ENCODE assay signal across 12 cellular contexts in the genomic region with DNA sequence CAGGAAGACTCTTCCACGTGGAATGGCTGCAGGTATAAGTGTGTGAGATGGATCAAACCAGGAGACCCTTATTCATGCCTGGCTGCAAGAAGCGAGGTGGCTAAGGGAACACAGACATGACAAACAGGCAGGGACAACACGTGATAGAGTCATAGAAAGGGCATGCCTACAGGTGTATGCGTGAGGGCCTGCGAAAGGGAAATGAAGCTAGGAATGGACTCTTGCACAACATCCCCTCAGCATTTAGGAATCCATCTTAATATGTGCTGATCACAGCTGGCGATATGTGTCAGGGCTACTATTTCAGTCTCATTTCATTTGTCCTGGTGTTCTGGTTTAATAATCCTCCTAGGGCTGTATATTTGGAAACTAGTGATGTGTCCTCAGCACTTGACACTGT.
DNase-seq lines count a peak whose midpoint lies in the region; ATAC-seq and TF ChIP-seq lines count a peak whose summit lies in the region.
"Had no signal": no experiment of that assay in that cellular context is flagged by ENCODE, and none has a peak within 500 bp of the region (broad histone marks: within the 10 kb centered on the region; RNA-seq: fewer than 3 reads in every experiment).

No MANE protein-coding gene starts in this region.

- in situ Hi-C loops in Panc1 (cut with HindIII; ENCODE audit: low pct_unique_long_range_greater_than_20kb, low sequenced_read_pairs) = no loop called here

- no peaks in the 10 kb centered on the region for H4K20me1 ChIP-seq in neural progenitor cell (ENCODE audit: low read depth)
- H4K20me1 ChIP-seq: BLaER1 treated with 17β-estradiol and CSF1 and Interleukin-3, amounts not matched to agents 10 nM and 100 nM had no signal

- H3K27ac ChIP-seq in right atrium auricular region (no peak overlapping the region), Panc1 (ENCODE audit: low read length) (no peak overlapping the region), neural progenitor cell (no peak overlapping the region)
- H3K27ac ChIP-seq: BLaER1 treated with 17β-estradiol and CSF1 and Interleukin-3, amounts not matched to agents 10 nM and 100 nM had no signal

- H3F3A ChIP-seq in neural progenitor cell (ENCODE audit: low read depth) = no peaks in the 10 kb centered on the region

- no peak overlapping the region for H3K9ac ChIP-seq in neural progenitor cell
- H3K9ac ChIP-seq: BLaER1 treated with 17β-estradiol and CSF1 and Interleukin-3, amounts not matched to agents 10 nM and 100 nM had no signal

- peaks cover 2% of the 10 kb centered on the region for H3K9me3 Mint-ChIP-seq in neural progenitor cell
- H3K9me3 Mint-ChIP-seq: CD8-positive, alpha-beta T cell had no signal

- no peaks in the 10 kb centered on the region for H3K27me3 Mint-ChIP-seq in neural progenitor cell (ENCODE audit: insufficient read depth, low read depth)

- H3K4me1 Mint-ChIP-seq in neural progenitor cell = peaks cover 13% of the 10 kb centered on the region
- H3K4me1 Mint-ChIP-seq: B cell had no signal

- no peak for ATAC-seq in Right ventricle myocardium superior (ENCODE audit: poor library complexity)
- ATAC-seq in Panc1 = 0 out of 2 replicates have a peak, but pooled peaks have one; percentile 21
- no peak for ATAC-seq in GM18498 (IDR thresholded peaks at IDR 0.05; ENCODE audit: unreplicated experiment)
- ATAC-seq: CD8-positive, alpha-beta T cell had no signal

- H2AFZ ChIP-seq in neural progenitor cell (replicated peaks) = no peak overlapping the region

- intact Hi-C loops in Right ventricle myocardium superior (cut with DNase I) = no loop called here
- intact Hi-C loops in Panc1 (cut with micrococcal nuclease; ENCODE audit: unreplicated experiment) = no loop called here

- no peaks in the 10 kb centered on the region for H3K79me2 ChIP-seq in neural progenitor cell (ENCODE audit: low read depth)

- no TSS peak for BruUV-seq in Panc1 (replicated peaks; lab: Mats Ljungman, UMichigan)

- H3K4me3 ChIP-seq in right atrium auricular region (no peak overlapping the region), Panc1 (ENCODE audit: low read depth in 2 of 2, low read length in 2 of 2) (no peak overlapping the region), neural progenitor cell (no peak overlapping the region)
- H3K4me3 ChIP-seq: BLaER1 treated with 17β-estradiol and CSF1 and Interleukin-3, amounts not matched to agents 10 nM and 100 nM; HAP-1 had no signal

- H3K27me3 ChIP-seq in right atrium auricular region (no peaks in the 10 kb centered on the region), Panc1 (ENCODE audit: control insufficient read depth, insufficient read depth, low read length) (no peaks in the 10 kb centered on the region; the same call in 1 of the 2 replicates), neural progenitor cell (no peaks in the 10 kb centered on the region)
- H3K27me3 ChIP-seq: BLaER1 treated with 17β-estradiol and CSF1 and Interleukin-3, amounts not matched to agents 10 nM and 100 nM had no signal

- no peaks in the 10 kb centered on the region for H3K36me3 Mint-ChIP-seq in neural progenitor cell
- H3K36me3 Mint-ChIP-seq: CD8-positive, alpha-beta T cell had no signal

- DNase-seq in right atrium auricular region (ENCODE audit: low spot score) = peak; percentile 26
- no peak for DNase-seq in Right ventricle myocardium superior
- DNase-seq in Panc1 (ENCODE audit: low read depth, low spot score) = no peak
- DNase-seq in neural progenitor cell (ENCODE audit: low spot score) = no peak
- no peak for DNase-seq in NCI-H345 (lab: John Stamatoyannopoulos, UW)
- DNase-seq in GM20000 (ENCODE audit: low spot score) = no peak
- DNase-seq: Calu3; CD8-positive, alpha-beta T cell had no signal

- H3K9me3 ChIP-seq in right atrium auricular region (no peaks in the 10 kb centered on the region), Panc1 (ENCODE audit: control insufficient read depth, insufficient read depth, low read depth, low read length) (no peaks in the 10 kb centered on the region), neural progenitor cell (ENCODE audit: low read depth) (no peaks in the 10 kb centered on the region)
- H3K9me3 ChIP-seq: BLaER1 treated with 17β-estradiol and CSF1 and Interleukin-3, amounts not matched to agents 10 nM and 100 nM; HAP-1 had no signal

- POLR2A ChIA-PET in Panc1 (lab: Charles Lee) = no interaction called here

- TF ChIP-seq CTCF in right atrium auricular region (IDR thresholded peaks at IDR 0.05) = no peak
- no peak for TF ChIP-seq CTCF in Panc1 (IDR thresholded peaks at IDR 0.05)
- TF ChIP-seq CTCF in neural progenitor cell (IDR thresholded peaks at IDR 0.05) = no peak
- TF ChIP-seq CTCF in GM20000 (IDR thresholded peaks at IDR 0.05; ENCODE audit: extremely low read depth, missing control alignments) = no peak

- no peaks in the 10 kb centered on the region for H3K36me3 ChIP-seq in right atrium auricular region
- H3K36me3 ChIP-seq in Panc1 (ENCODE audit: control insufficient read depth, insufficient read depth, low read length) = no peaks in the 10 kb centered on the region
- no peaks in the 10 kb centered on the region for H3K36me3 ChIP-seq in neural progenitor cell
- H3K36me3 ChIP-seq: BLaER1 treated with 17β-estradiol and CSF1 and Interleukin-3, amounts not matched to agents 10 nM and 100 nM; HAP-1 had no signal

- no peak overlapping the region for H3K4me3 Mint-ChIP-seq in neural progenitor cell
- H3K4me3 Mint-ChIP-seq: B cell; CD8-positive, alpha-beta T cell had no signal

- H3K27ac Mint-ChIP-seq in neural progenitor cell = peak overlapping the region; percentile 31
- H3K27ac Mint-ChIP-seq: B cell; CD8-positive, alpha-beta T cell had no signal

- H3K4me2 ChIP-seq in neural progenitor cell = no peak overlapping the region
- H3K4me2 ChIP-seq: BLaER1 treated with 17β-estradiol and CSF1 and Interleukin-3, amounts not matched to agents 10 nM and 100 nM had no signal

- CTCF ChIA-PET in Panc1 (lab: Charles Lee) = no interaction called here

- H3K4me1 ChIP-seq in right atrium auricular region = peaks cover 0 to 7% of the 10 kb centered on the region in 2 donors
- H3K4me1 ChIP-seq in Panc1 (ENCODE audit: control insufficient read depth, insufficient read depth, low read length) = no peaks in the 10 kb centered on the region
- no peaks in the 10 kb centered on the region for H3K4me1 ChIP-seq in neural progenitor cell
- H3K4me1 ChIP-seq: HAP-1 had no signal
